Comparison of ENCODE assay signal across 8 cellular contexts in genomic region chr11:69010964-69011623, GRCh38. TPM values are rescaled to one million over a fixed set of nuclear protein-coding genes. Genes with fewer than 3 reads are reported as not detected.
DNase-seq lines count a peak whose midpoint lies in the region; ATAC-seq and TF ChIP-seq lines count a peak whose summit lies in the region.

No MANE protein-coding gene starts in this region.

- no peak overlapping the region for H2AFZ ChIP-seq in fibroblast of lung (ENCODE audit: low read length)

- peaks cover 2% of the 10 kb centered on the region for H3K4me1 Mint-ChIP-seq in activated CD8-positive, alpha-beta T cell treated with anti-CD3 and anti-CD28 coated beads, Interleukin-2, amount 10 ng/mL, durations not matched to agents 7 days and 5 days (ENCODE audit: low read depth)
- H3K4me1 Mint-ChIP-seq in naive B cell = peaks cover 0 to 4% (median 0%) of the 10 kb centered on the region in 3 donors

- no peaks in the 10 kb centered on the region for H4K20me1 ChIP-seq in fibroblast of lung (ENCODE audit: control insufficient read depth, extremely low read depth, insufficient read depth, low read length)

- CTCF ChIA-PET in activated CD8-positive, alpha-beta T cell treated with anti-CD3 and anti-CD28 coated beads, Interleukin-2, amount 10 ng/mL, durations not matched to agents 7 days and 5 days (lab: Charles Lee) = interaction anchor here (1.3 kb wide), 1 partner anchor 9 kb away, joined by 4 read pairs; no protein-coding TSS in a partner anchor

- H3K4me3 ChIP-seq in fibroblast of lung (replicated peaks in 1 of 4; ENCODE audit: control extremely low read depth in 1 of 4, insufficient read depth in 1 of 4, low read depth in 3 of 4, low read length in 4 of 4) = peak overlapping the region; percentile 73 to 96 (median 88)
- peak overlapping the region; percentile 81 for H3K4me3 ChIP-seq in thoracic aorta

- no peaks in the 10 kb centered on the region for H3K36me3 Mint-ChIP-seq in activated CD8-positive, alpha-beta T cell treated with anti-CD3 and anti-CD28 coated beads, Interleukin-2, amount 10 ng/mL, durations not matched to agents 7 days and 5 days (ENCODE audit: low read depth)
- H3K36me3 Mint-ChIP-seq in naive B cell = no peaks in the 10 kb centered on the region

- H3K27ac ChIP-seq in fibroblast of lung (ENCODE audit: insufficient read depth, low read length) (peak overlapping the region; percentile 98), thoracic aorta (peak overlapping the region; percentile 95 to 96)

- H3K9ac ChIP-seq in fibroblast of lung (ENCODE audit: insufficient read depth, low read length) = peak overlapping the region; percentile 89

- peaks cover 40% of the 10 kb centered on the region for H3K4me1 ChIP-seq in fibroblast of lung (ENCODE audit: control insufficient read depth, extremely low read depth, insufficient read depth, low read length)
- peaks cover 30 to 69% of the 10 kb centered on the region in 2 donors for H3K4me1 ChIP-seq in thoracic aorta (ENCODE audit: control insufficient read depth in 1 of 2, low read depth in 2 of 2)

- H3K4me3 Mint-ChIP-seq in activated CD8-positive, alpha-beta T cell treated with anti-CD3 and anti-CD28 coated beads, Interleukin-2, amount 10 ng/mL, durations not matched to agents 7 days and 5 days = no peak overlapping the region
- no peak overlapping the region for H3K4me3 Mint-ChIP-seq in naive B cell

- H3K79me2 ChIP-seq in fibroblast of lung (ENCODE audit: control insufficient read depth, insufficient read depth, low read length) = peaks cover 40% of the 10 kb centered on the region

- H3K4me2 ChIP-seq in fibroblast of lung (ENCODE audit: extremely low read depth, insufficient read depth, low read length) = peak overlapping the region; percentile 98

- POLR2A ChIA-PET in activated CD8-positive, alpha-beta T cell treated with anti-CD3 and anti-CD28 coated beads, Interleukin-2, amount 10 ng/mL, durations not matched to agents 7 days and 5 days (lab: Charles Lee) = no interaction called here

- H3K36me3 ChIP-seq in fibroblast of lung (ENCODE audit: control insufficient read depth, insufficient read depth, low read length) (peaks cover 15% of the 10 kb centered on the region), thoracic aorta (peaks cover 21% of the 10 kb centered on the region)

- DNase-seq in stimulated activated naive CD4-positive, alpha-beta T cell treated with Interleukin-2 at 50 U/mL for 16 hours (lab: John Stamatoyannopoulos, UW) = peak; percentile 5
- no peak for DNase-seq in stimulated activated naive CD4-positive, alpha-beta T cell (lab: John Stamatoyannopoulos, UW)
- DNase-seq in activated CD8-positive, alpha-beta T cell treated with anti-CD3 and anti-CD28 coated beads, Interleukin-2, amount 10 ng/mL, durations not matched to agents 7 days and 5 days = peak; percentile 44
- DNase-seq in fibroblast of lung (ENCODE audit: low read depth in 2 of 2) (peak; percentile 82 to 85), naive B cell (no peak), thoracic aorta (ENCODE audit: low spot score) (peak; percentile 48), mesenteric fat pad (ENCODE audit: low spot score) (no peak)

- H3K27ac Mint-ChIP-seq in activated CD8-positive, alpha-beta T cell treated with anti-CD3 and anti-CD28 coated beads, Interleukin-2, amount 10 ng/mL, durations not matched to agents 7 days and 5 days = no peak overlapping the region
- no peak overlapping the region for H3K27ac Mint-ChIP-seq in naive B cell

- no peaks in the 10 kb centered on the region for H3K27me3 ChIP-seq in fibroblast of lung (ENCODE audit: control insufficient read depth, insufficient read depth, low read length)
- no peaks in the 10 kb centered on the region for H3K27me3 ChIP-seq in thoracic aorta (replicated peaks; ENCODE audit: insufficient read depth)

- H3K27me3 Mint-ChIP-seq in activated CD8-positive, alpha-beta T cell treated with anti-CD3 and anti-CD28 coated beads, Interleukin-2, amount 10 ng/mL, durations not matched to agents 7 days and 5 days (ENCODE audit: low read depth) = peaks cover 24% of the 10 kb centered on the region
- peaks cover 24 to 78% (median 50%) of the 10 kb centered on the region in 3 donors for H3K27me3 Mint-ChIP-seq in naive B cell

- H3K9me3 ChIP-seq in fibroblast of lung (ENCODE audit: control insufficient read depth, insufficient read depth, low read depth, low read length) (no peaks in the 10 kb centered on the region), thoracic aorta (no peaks in the 10 kb centered on the region)

- no peak for TF ChIP-seq CTCF in fibroblast of lung (conservative IDR thresholded peaks at IDR 0.05 in 1 of 2, IDR thresholded peaks at IDR 0.05 in 1 of 2; ENCODE audit: low read depth in 1 of 2, low read length in 2 of 2)
- TF ChIP-seq CTCF in thoracic aorta (IDR thresholded peaks at IDR 0.05) = no peak

- peak; percentile 88 for ATAC-seq in activated CD8-positive, alpha-beta T cell treated with anti-CD3 and anti-CD28 coated beads, Interleukin-2, amount 10 ng/mL, durations not matched to agents 7 days and 5 days
- ATAC-seq in naive B cell (ENCODE audit: low read depth in 2 of 2) (peak; percentile 30 to 63), thoracic aorta (ENCODE audit: insufficient number of reproducible peaks, low FRiP score, low read depth) (peak; percentile 34), GM21515 (IDR thresholded peaks at IDR 0.05; ENCODE audit: unreplicated experiment) (no peak)

- no peaks in the 10 kb centered on the region for H3K9me3 Mint-ChIP-seq in activated CD8-positive, alpha-beta T cell treated with anti-CD3 and anti-CD28 coated beads, Interleukin-2, amount 10 ng/mL, durations not matched to agents 7 days and 5 days (ENCODE audit: insufficient read depth)
- H3K9me3 Mint-ChIP-seq in naive B cell = no peaks in the 10 kb centered on the region

RNA-seq across cellular contexts. Expression of gene MRGPRF, which starts 2.0 kb away (rescaled TPM):
- not detected for total RNA-seq in activated CD8-positive, alpha-beta T cell treated with anti-CD3 and anti-CD28 coated beads, Interleukin-2, amount 10 ng/mL, durations not matched to agents 7 days and 5 days
- total RNA-seq in fibroblast of lung = 63.9 and 84.2 TPM in 2 replicates
- polyA plus RNA-seq in fibroblast of lung = 47.5 and 88.1 TPM in 2 replicates
- 87.8 and 142 TPM in 2 replicates for polyA plus RNA-seq in fibroblast of lung (2012)
- 84.7 and 165 TPM in 2 replicates for polyA minus RNA-seq in fibroblast of lung (ENCODE audit: low replicate concordance)
- not detected for polyA plus RNA-seq in naive B cell (ENCODE audit: low read depth in 6 of 6)
- 100 to 1,000 TPM in 1 of 2 donors, 10 to 100 TPM in 1; 67.5 to 171 TPM for total RNA-seq in thoracic aorta
- total RNA-seq in mesenteric fat pad = 29.8 TPM

RNA-seq across cellular contexts. Expression of gene MRGPRD, which starts 30.3 kb away (rescaled TPM):
- total RNA-seq in activated CD8-positive, alpha-beta T cell treated with anti-CD3 and anti-CD28 coated beads, Interleukin-2, amount 10 ng/mL, durations not matched to agents 7 days and 5 days = not detected
- total RNA-seq in fibroblast of lung = not detected in 2 replicates
- not detected in 2 replicates for polyA plus RNA-seq in fibroblast of lung
- polyA plus RNA-seq in fibroblast of lung (2012) = not detected in 2 replicates
- polyA minus RNA-seq in fibroblast of lung (ENCODE audit: low replicate concordance) = 2.3 TPM in 1 of 2 replicates, not detected in the other
- not detected for polyA plus RNA-seq in naive B cell (ENCODE audit: low read depth in 6 of 6)
- total RNA-seq in thoracic aorta = 1 to 10 TPM in 1 of 2 donors, not detected in 1; 5.0 TPM
- total RNA-seq in mesenteric fat pad = not detected

RNA-seq across cellular contexts. Expression of gene TPCN2, which starts 37.6 kb away (rescaled TPM):
- 10 to 100 TPM; 19.1 to 21.2 TPM for total RNA-seq in activated CD8-positive, alpha-beta T cell treated with anti-CD3 and anti-CD28 coated beads, Interleukin-2, amount 10 ng/mL, durations not matched to agents 7 days and 5 days
- total RNA-seq in fibroblast of lung (8.7 and 11.7 TPM in 2 replicates), thoracic aorta (10 to 100 TPM; 34.7 to 38.0 TPM), mesenteric fat pad (17.1 TPM)
- polyA plus RNA-seq in fibroblast of lung (7.7 and 9.7 TPM in 2 replicates), naive B cell (ENCODE audit: low read depth in 6 of 6) (10 to 100 TPM in 1 of 6 donors, 1 to 10 TPM in 5; 4.8 to 12.5 (median 6.9) TPM)
- 7.1 and 9.9 TPM in 2 replicates for polyA plus RNA-seq in fibroblast of lung (2012)
- 24.2 and 31.8 TPM in 2 replicates for polyA minus RNA-seq in fibroblast of lung (ENCODE audit: low replicate concordance)

Comparison
In these comparisons a context has a peak if more than half of its experiments do, and no peak if none do; other contexts are left out.
1. DNase-seq: peak in stimulated activated naive CD4-positive, alpha-beta T cell treated with Interleukin-2 at 50 U/mL for 16 hours (single experiment), activated CD8-positive, alpha-beta T cell treated with anti-CD3 and anti-CD28 coated beads, Interleukin-2, amount 10 ng/mL, durations not matched to agents 7 days and 5 days (single experiment), fibroblast of lung (2 of 2) and thoracic aorta (single experiment); none in stimulated activated naive CD4-positive, alpha-beta T cell (0 of 6), naive B cell (single experiment) and mesenteric fat pad (single experiment).
2. RNA of gene MRGPRF, which starts 2.0 kb away (total RNA-seq): 67.5 to 171 TPM in thoracic aorta, 63.9 to 84.2 TPM in fibroblast of lung and 29.8 TPM in mesenteric fat pad (single experiment); not detected in activated CD8-positive, alpha-beta T cell treated with anti-CD3 and anti-CD28 coated beads, Interleukin-2, amount 10 ng/mL, durations not matched to agents 7 days and 5 days; every median in the first group is over 10 times any median in the second.